ENCODE assay signal across 28 cellular contexts in the genomic region with DNA sequence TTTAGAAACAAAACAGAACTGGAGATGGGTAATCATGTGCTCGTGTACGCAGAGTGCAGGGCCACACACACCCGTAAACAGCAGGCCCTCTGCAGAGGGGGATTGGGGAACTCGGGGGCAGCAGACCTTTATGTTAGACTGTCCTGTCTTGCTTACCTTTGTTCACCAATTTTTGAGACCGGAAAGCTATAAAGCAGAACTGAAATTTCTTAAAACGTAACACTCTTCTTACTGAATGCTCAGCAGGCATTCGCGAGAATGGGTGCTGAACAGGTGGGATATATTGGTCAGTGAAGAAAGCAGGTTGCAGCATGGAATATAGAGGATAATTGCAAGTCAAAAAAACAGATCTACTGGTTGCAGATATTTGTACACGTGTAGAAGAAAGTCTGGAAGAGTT.
"Had no signal": no experiment of that assay in that cellular context is flagged by ENCODE, and none has a peak within 500 bp of the region (broad histone marks: within the 10 kb centered on the region; RNA-seq: fewer than 3 reads in every experiment).

No MANE protein-coding gene starts in this region.

- H3K4me3 ChIP-seq: ascending aorta, cardiac muscle cell, colonic mucosa, gastrocnemius medialis, right atrium auricular region, smooth muscle cell, suprapubic skin, tibial artery had no signal

- DNase-seq: activated CD4-positive, alpha-beta T cell treated with anti-CD3 and anti-CD28 coated beads for 48 hours; activated CD4-positive, alpha-beta T cell treated with anti-CD3 and anti-CD28 coated beads, Interleukin-2, amount 50 U/mL, for 48 hours; activated CD8-positive, alpha-beta memory T cell treated with anti-CD3 and anti-CD28 coated beads, Interleukin-2, amount 50 U/mL, for 4 hours; activated gamma-delta T cell; activated naive CD4-positive, alpha-beta T cell treated with anti-CD3 and anti-CD28 coated beads, Interleukin-2, amount 10 ng/mL, durations not matched to agents 7 days and 5 days; activated naive CD8-positive, alpha-beta T cell treated with anti-CD3 and anti-CD28 coated beads, Interleukin-2, amount 10 ng/mL, durations not matched to agents 7 days and 5 days; activated T-cell treated with anti-CD3 and anti-CD28 coated beads, Interleukin-2, amount 50 U/mL, for 1 hour; cerebellar nuclear complex; colonic mucosa; effector memory CD4-positive, alpha-beta T cell; gastrocnemius medialis; glutamatergic neuron; islet precursor cell; left ventricle myocardium superior; mammary epithelial cell; midbrain; naive thymus-derived CD4-positive, alpha-beta T cell; stimulated activated CD4-positive, alpha-beta T cell treated with anti-CD3 and anti-CD28 coated beads, Interleukin-2, amount 100 ng/mL, for 24 hours; stimulated activated naive CD4-positive, alpha-beta T cell; T1000; WERI-Rb-1 had no signal

- ATAC-seq: activated CD4-positive, CD25-positive, alpha-beta regulatory T cell treated with anti-CD3 and anti-CD28 coated beads, Interleukin-2, amount 50 U/mL, for 24 hours; gastrocnemius medialis; naive thymus-derived CD4-positive, alpha-beta T cell had no signal

- H3K27ac ChIP-seq: ascending aorta, cardiac muscle cell, colonic mucosa, gastrocnemius medialis, right atrium auricular region, tibial artery, WERI-Rb-1 had no signal

- H3K9me3 ChIP-seq: ascending aorta, colonic mucosa, gastrocnemius medialis, right atrium auricular region, suprapubic skin, tibial artery had no signal

- H3K27me3 ChIP-seq: ascending aorta, colonic mucosa, right atrium auricular region, suprapubic skin, tibial artery had no signal

- H3K4me2 ChIP-seq: smooth muscle cell had no signal

- H3K36me3 ChIP-seq: ascending aorta, cardiac muscle cell, colonic mucosa, gastrocnemius medialis, right atrium auricular region, suprapubic skin, tibial artery, WERI-Rb-1 had no signal

- H3K4me1 ChIP-seq: ascending aorta, colonic mucosa, gastrocnemius medialis, right atrium auricular region, tibial artery had no signal
